ENCODE assay signal across 32 cellular contexts in genomic region chr4:33162122-33162521, GRCh38.
"Had no signal": no experiment of that assay in that cellular context is flagged by ENCODE, and none has a peak within 500 bp of the region (broad histone marks: within the 10 kb centered on the region; RNA-seq: fewer than 3 reads in every experiment).

No MANE protein-coding gene starts in this region.

- H3K36me3 ChIP-seq: ascending aorta, cardiac muscle cell, Peyer's patch had no signal

- DNase-seq: activated CD4-positive, alpha-beta T cell treated with anti-CD3 and anti-CD28 coated beads for 36 hours; activated CD4-positive, alpha-beta T cell treated with anti-CD3 and anti-CD28 coated beads, Interleukin-2, amount 10 ng/mL, durations not matched to agents 7 days and 5 days; activated CD4-positive, alpha-beta T cell treated with anti-CD3 and anti-CD28 coated beads, Interleukin-2, amount 50 U/mL, for 48 hours; activated CD8-positive, alpha-beta memory T cell treated with anti-CD3 and anti-CD28 coated beads, Interleukin-2, amount 50 U/mL, for 4 hours; activated CD8-positive, alpha-beta T cell treated with anti-CD3 and anti-CD28 coated beads, Interleukin-2, amount 10 ng/mL, durations not matched to agents 7 days and 5 days; activated naive CD4-positive, alpha-beta T cell treated with anti-CD3 and anti-CD28 coated beads, Interleukin-2, amount 10 ng/mL, durations not matched to agents 7 days and 5 days; activated naive CD8-positive, alpha-beta T cell treated with anti-CD3 and anti-CD28 coated beads, Interleukin-2, amount 50 U/mL, for 24 hours; activated T-cell treated with anti-CD3 and anti-CD28 coated beads for 4 hours; activated T-cell treated with anti-CD3 and anti-CD28 coated beads, Interleukin-2, amount 50 U/mL, for 4 hours; amygdala; Karpas-422; KBM-7; NCI-H1105; NCI-H1417 treated with DMSO at 0.1 percent for 48 hours; NCI-H187 treated with DMSO at 0.1 percent for 48 hours; NCI-H2081; NCI-H2171 treated with DMSO at 0.1 percent for 48 hours; NCI-H2227 treated with DMSO at 0.1 percent for 48 hours; NCI-H446 treated with DMSO at 0.1 percent for 48 hours; NCI-H524 treated with DMSO at 0.1 percent for 48 hours; NCI-H748 treated with DMSO at 0.1 percent for 48 hours; NK-92 treated with Interleukin-12 subunit alpha and Interleukin-12 subunit beta, amount 100 ng/mL, for 24 hours; PC-3; Peyer's patch; RPMI8226; SHP77 treated with DMSO at 0.1 percent for 48 hours; T-cell; T-helper 17 cell had no signal

- ATAC-seq: activated CD4-positive, alpha-beta T cell treated with anti-CD3 and anti-CD28 coated beads for 36 hours; activated CD4-positive, CD25-positive, alpha-beta regulatory T cell treated with anti-CD3 and anti-CD28 coated beads, Interleukin-2, amount 50 U/mL, for 24 hours; activated CD8-positive, alpha-beta T cell treated with anti-CD3 and anti-CD28 coated beads, Interleukin-2, amount 10 ng/mL, durations not matched to agents 7 days and 5 days; activated naive CD8-positive, alpha-beta T cell treated with anti-CD3 and anti-CD28 coated beads, Interleukin-2, amount 50 U/mL, for 24 hours; activated T-cell treated with anti-CD3 and anti-CD28 coated beads, Interleukin-2, amount 50 U/mL, for 4 hours; PC-3; SK-N-SH treated with all-trans-retinoic acid at 6 μM for 48 hours; T-cell; T-helper 17 cell had no signal

- H3K27me3 ChIP-seq: ascending aorta, cardiac muscle cell, Peyer's patch had no signal

- H3K9me3 ChIP-seq: ascending aorta, Peyer's patch had no signal

- H3K4me3 ChIP-seq: ascending aorta, cardiac muscle cell, Peyer's patch had no signal

- H3K4me1 ChIP-seq: ascending aorta, Peyer's patch had no signal

- H3K27ac ChIP-seq: ascending aorta, cardiac muscle cell, Peyer's patch had no signal
